ENCODE assay signal across 6 cellular contexts in genomic region chr9:75500940-75501339, GRCh38.
DNase-seq lines count a peak whose midpoint lies in the region; ATAC-seq and TF ChIP-seq lines count a peak whose summit lies in the region.
"Not testable (repeated sequence)": the region's sequence is repeated elsewhere in the genome, so short reads cannot be mapped to it uniquely, and the experiment has no call there.

No MANE protein-coding gene starts in this region.

- H3K4me1 ChIP-seq in left lung, result peaks cover 6 to 25% of the 10 kb centered on the region in 2 donors
- not testable (repeated sequence) for H3K4me1 ChIP-seq in upper lobe of right lung

- not testable (repeated sequence) for H3K36me3 ChIP-seq in left lung, upper lobe of right lung

- peak overlapping the region; percentile 22 for H3K27ac Mint-ChIP-seq in dendritic cell treated with granulocyte-macrophage colony-stimulating factor and Interleukin-4, amounts not matched to agents 40 ng/mL and 50 ng/mL, for 4 days

- not testable (repeated sequence) for H3K27me3 Mint-ChIP-seq in dendritic cell treated with granulocyte-macrophage colony-stimulating factor and Interleukin-4, amounts not matched to agents 40 ng/mL and 50 ng/mL, for 4 days

- peaks cover 28% of the 10 kb centered on the region for H3K4me1 Mint-ChIP-seq in dendritic cell treated with granulocyte-macrophage colony-stimulating factor and Interleukin-4, amounts not matched to agents 40 ng/mL and 50 ng/mL, for 4 days (ENCODE audit: low read depth)

- ATAC-seq in left lung (peak; percentile 68), upper lobe of right lung (peak; percentile 57)

- not testable (repeated sequence) for H3K4me3 Mint-ChIP-seq in dendritic cell treated with granulocyte-macrophage colony-stimulating factor and Interleukin-4, amounts not matched to agents 40 ng/mL and 50 ng/mL, for 4 days

- TF ChIP-seq CTCF in left lung (IDR thresholded peaks at IDR 0.05); upper lobe of right lung (IDR thresholded peaks at IDR 0.05): not testable (repeated sequence)

- H3K27ac ChIP-seq in left lung, upper lobe of right lung: not testable (repeated sequence)

- H3K9me3 Mint-ChIP-seq in dendritic cell treated with granulocyte-macrophage colony-stimulating factor and Interleukin-4, amounts not matched to agents 40 ng/mL and 50 ng/mL, for 4 days, result not testable (repeated sequence)

- H3K4me3 ChIP-seq in left lung, upper lobe of right lung: not testable (repeated sequence)

- H3K27me3 ChIP-seq in left lung, upper lobe of right lung: not testable (repeated sequence)

- DNase-seq in DMS53 (lab: John Stamatoyannopoulos, UW), result peak; percentile 54
- peak; percentile 26 for DNase-seq in NCI-H2029 treated with DMSO at 0.1 percent for 48 hours (lab: John Stamatoyannopoulos, UW)
- peak; percentile 10 for DNase-seq in NCI-H774 (lab: John Stamatoyannopoulos, UW)
- not testable (repeated sequence) for DNase-seq in left lung, upper lobe of right lung

- not testable (repeated sequence) for H3K36me3 Mint-ChIP-seq in dendritic cell treated with granulocyte-macrophage colony-stimulating factor and Interleukin-4, amounts not matched to agents 40 ng/mL and 50 ng/mL, for 4 days (ENCODE audit: low read depth)

- H3K9me3 ChIP-seq in left lung, upper lobe of right lung: not testable (repeated sequence)

- intact Hi-C loops in dendritic cell treated with granulocyte-macrophage colony-stimulating factor and Interleukin-4, amounts not matched to agents 40 ng/mL and 50 ng/mL, for 4 days (cut with micrococcal nuclease); left lung (cut with DNase I); upper lobe of right lung (cut with DNase I): not testable (repeated sequence)
